ENCODE assay signal across 14 cellular contexts in the genomic region with DNA sequence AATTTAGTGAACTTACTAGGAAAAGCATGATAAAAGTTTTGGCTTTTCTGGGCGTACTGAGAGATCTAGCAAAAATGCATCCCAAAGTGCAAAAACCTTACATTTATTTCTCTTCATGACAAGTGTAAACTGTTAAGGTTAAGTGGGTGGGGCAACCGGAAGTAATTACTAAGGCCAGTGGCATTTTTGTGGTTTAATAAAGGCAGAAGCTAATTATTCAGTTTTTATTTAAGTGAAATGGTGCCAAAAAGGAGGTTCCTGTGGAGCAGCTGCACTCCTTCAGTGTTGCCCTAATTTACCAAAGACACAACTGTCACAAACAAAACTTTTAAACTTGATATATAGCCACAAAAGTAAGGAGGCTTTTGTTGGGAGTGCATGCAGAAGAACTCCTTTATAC.
DNase-seq lines count a peak whose midpoint lies in the region; FAIRE-seq and TF ChIP-seq lines count a peak whose summit lies in the region.
"Had no signal": no experiment of that assay in that cellular context is flagged by ENCODE, and none has a peak within 500 bp of the region (broad histone marks: within the 10 kb centered on the region; RNA-seq: fewer than 3 reads in every experiment).

No MANE protein-coding gene starts in this region.

- DNase-seq in adipocyte (ENCODE audit: low read depth): peak; percentile 2
- peak; percentile 47 for DNase-seq in left kidney (ENCODE audit: low read depth, low spot score)
- DNase-seq in kidney tubule cell (ENCODE audit: low spot score): no peak
- no peak for DNase-seq in BE2C
- no peak for DNase-seq in hypothalamus (lab: John Stamatoyannopoulos, UW)
- DNase-seq in GM12892 (ENCODE audit: insufficient read length): no peak
- DNase-seq: CD4-positive, alpha-beta memory T cell; kidney glomerular epithelial cell; NCI-H446; right cardiac atrium had no signal

- H3K4me2 ChIP-seq in DOHH2 (ENCODE audit: low read length): peak overlapping the region; percentile 27; the same call in 1 of the 2 replicates

- H3K27ac ChIP-seq in DOHH2 (ENCODE audit: low read depth, low read length): no peak overlapping the region
- H3K27ac ChIP-seq in HUES64 (ENCODE audit: low read depth, low read length): peak overlapping the region; percentile 75; the same call in 1 of the 2 replicates

- H3K9me3 ChIP-seq in DOHH2 (ENCODE audit: control insufficient read depth, insufficient read depth, low read length) (no peaks in the 10 kb centered on the region), HUES64 (ENCODE audit: insufficient read depth, low read depth, low read length) (no peaks in the 10 kb centered on the region), adipocyte (ENCODE audit: control insufficient read depth, low read length) (no peaks in the 10 kb centered on the region), BE2C (no peaks in the 10 kb centered on the region)

- H3K27me3 ChIP-seq in DOHH2 (ENCODE audit: control insufficient read depth, low read length) (no peaks in the 10 kb centered on the region), HUES64 (ENCODE audit: insufficient read depth, low read length) (no peaks in the 10 kb centered on the region), adipocyte (replicated peaks; ENCODE audit: control insufficient read depth, insufficient read depth, low read length) (no peaks in the 10 kb centered on the region), BE2C (no peaks in the 10 kb centered on the region)

- no peak overlapping the region for H3K4me3 ChIP-seq in DOHH2 (ENCODE audit: low read length)
- H3K4me3 ChIP-seq in HUES64 (ENCODE audit: low read length): no peak overlapping the region
- H3K4me3 ChIP-seq in adipocyte (ENCODE audit: low read length): no peak overlapping the region
- H3K4me3 ChIP-seq in BE2C (ENCODE audit: low read depth, low read length): no peak overlapping the region

- H3K9me2 ChIP-seq in DOHH2 (replicated peaks; ENCODE audit: control insufficient read depth, low read length): no peaks in the 10 kb centered on the region

- TF ChIP-seq CTCF in DOHH2 (IDR thresholded peaks at IDR 0.05; ENCODE audit: low read depth, low read length, poor library complexity, severe bottlenecking): no peak
- no peak for TF ChIP-seq CTCF in BE2C (IDR thresholded peaks at IDR 0.05; ENCODE audit: low read depth, low read length)

- no peaks in the 10 kb centered on the region for H3K79me2 ChIP-seq in DOHH2 (ENCODE audit: control insufficient read depth, low read length)

- no peaks in the 10 kb centered on the region for H4K20me1 ChIP-seq in DOHH2 (ENCODE audit: control insufficient read depth, insufficient read depth, low read depth, low read length)

- TF ChIP-seq POLR2A in GM12892 (IDR thresholded peaks at IDR 0.05; ENCODE audit: low read depth, low read length): no peak

- WGBS in HUES64: 53% methylated on average over 2 of the region's 2 CpGs

- H3K4me1 ChIP-seq in DOHH2 (ENCODE audit: control insufficient read depth, low read length): peaks cover 27% of the 10 kb centered on the region
- H3K4me1 ChIP-seq in HUES64 (ENCODE audit: insufficient read depth, low read length): peaks cover 72% of the 10 kb centered on the region
- H3K4me1 ChIP-seq in adipocyte (ENCODE audit: control insufficient read depth, insufficient read depth, low read length): peaks cover 9% of the 10 kb centered on the region
- no peaks in the 10 kb centered on the region for H3K4me1 ChIP-seq in BE2C

- H3K9ac ChIP-seq in HUES64 (ENCODE audit: low read depth, low read length): no peak overlapping the region; the same call in 1 of the 2 replicates
- H3K9ac ChIP-seq in adipocyte (ENCODE audit: low read length): no peak overlapping the region

- no peak for FAIRE-seq in GM12892 (lab: Jason Lieb, UNC)
- FAIRE-seq: frontal cortex, TTC549 had no signal

- no peaks in the 10 kb centered on the region for H3F3A ChIP-seq in DOHH2 (ENCODE audit: control insufficient read depth, insufficient read depth)

- H3K36me3 ChIP-seq in DOHH2 (ENCODE audit: control insufficient read depth, low read length): peaks cover 13% of the 10 kb centered on the region; the same call in 1 of the 2 replicates
- peaks cover 5% of the 10 kb centered on the region; the same call in 1 of the 2 replicates for H3K36me3 ChIP-seq in HUES64 (ENCODE audit: insufficient read depth, low read length)
- peaks cover 7% of the 10 kb centered on the region for H3K36me3 ChIP-seq in adipocyte (ENCODE audit: control insufficient read depth, insufficient read depth, low read length, severe bottlenecking)
- peaks cover under 1% of the 10 kb centered on the region; the same call in 1 of the 2 replicates for H3K36me3 ChIP-seq in BE2C

Comparison
In these comparisons a context has a peak if more than half of its experiments do, and no peak if none do; other contexts are left out.
1. DNase-seq: peak in adipocyte (single experiment) and left kidney (single experiment); none in kidney tubule cell (single experiment), BE2C (single experiment), hypothalamus (0 of 51) and GM12892 (single experiment).